In genomic region chr16:71574702-71575101, GRCh38 we compare ENCODE assay signal across 2 cellular contexts.
TF ChIP-seq lines count a peak whose summit lies in the region.

No MANE protein-coding gene starts in this region.

TF ChIP-seq in liver, 16 proteins besides CTCF, POLR2A, EP300 and RAD21:
- no peak for TF ChIP-seq RXRA (IDR thresholded peaks at IDR 0.05)
- no peak for TF ChIP-seq FOXA1 (IDR thresholded peaks at IDR 0.05)
- TF ChIP-seq HNF4G (IDR thresholded peaks at IDR 0.05): no peak

TF ChIP-seq in HepG2, 621 proteins besides CTCF, POLR2A, EP300 and RAD21:
- no peak for TF ChIP-seq SIN3B (IDR thresholded peaks at IDR 0.05; ENCODE audit: low read length)
